ENCODE assay signal across 11 cellular contexts in genomic region chr19:46014534-46014933, GRCh38. TPM values are rescaled to one million over a fixed set of nuclear protein-coding genes. Genes with fewer than 3 reads are reported as not detected.
DNase-seq lines count a peak whose midpoint lies in the region; ATAC-seq, FAIRE-seq and TF ChIP-seq lines count a peak whose summit lies in the region.
"Had no signal": no experiment of that assay in that cellular context is flagged by ENCODE, and none has a peak within 500 bp of the region (broad histone marks: within the 10 kb centered on the region; RNA-seq: fewer than 3 reads in every experiment).

No MANE protein-coding gene starts in this region.

- H3K9me3 ChIP-seq in Caco-2 (no peaks in the 10 kb centered on the region), Panc1 (ENCODE audit: control insufficient read depth, insufficient read depth, low read depth, low read length) (no peaks in the 10 kb centered on the region), fibroblast of lung (ENCODE audit: control insufficient read depth, insufficient read depth, low read depth, low read length) (no peaks in the 10 kb centered on the region), trophoblast cell (ENCODE audit: insufficient read depth, low read depth, low read length) (peaks cover 5% of the 10 kb centered on the region)
- H3K9me3 ChIP-seq: heart left ventricle, spleen, thoracic aorta had no signal

- BruUV-seq in Caco-2 (replicated peaks; lab: Mats Ljungman, UMichigan): no TSS peak
- BruUV-seq in Panc1 (replicated peaks; lab: Mats Ljungman, UMichigan): no TSS peak

- TF ChIP-seq CTCF in Caco-2 (IDR thresholded peaks at IDR 0.05; ENCODE audit: insufficient read depth in 1 of 2, low read depth in 1 of 2, low read length in 1 of 2, severe bottlenecking in 1 of 2, unreplicated experiment in 1 of 2): no peak
- TF ChIP-seq CTCF in Panc1 (IDR thresholded peaks at IDR 0.05): no peak
- no peak for TF ChIP-seq CTCF in fibroblast of lung (conservative IDR thresholded peaks at IDR 0.05 in 1 of 2, IDR thresholded peaks at IDR 0.05 in 1 of 2; ENCODE audit: low read depth in 1 of 2, low read length in 2 of 2)
- no peak for TF ChIP-seq CTCF in D721Med (IDR thresholded peaks at IDR 0.05; ENCODE audit: insufficient read depth, missing control alignments)

- no peak overlapping the region for H2BK120ac ChIP-seq in trophoblast cell (ENCODE audit: insufficient read depth, low read length, poor library complexity)

- peak overlapping the region; percentile 86 for H3K4me3 Mint-ChIP-seq in Caco-2 (ENCODE audit: unreplicated experiment)

- no peak overlapping the region for H3K18ac ChIP-seq in trophoblast cell (ENCODE audit: low read length)

- in situ Hi-C loops in Panc1 (cut with HindIII; ENCODE audit: low pct_unique_long_range_greater_than_20kb, low sequenced_read_pairs): no loop called here

- no peaks in the 10 kb centered on the region for H3K79me1 ChIP-seq in trophoblast cell (ENCODE audit: low read length)

- H3K4me1 ChIP-seq in Caco-2 (peaks cover 20% of the 10 kb centered on the region), Panc1 (ENCODE audit: control insufficient read depth, insufficient read depth, low read length) (peaks cover 3% of the 10 kb centered on the region; the same call in 1 of the 2 replicates), fibroblast of lung (ENCODE audit: control insufficient read depth, extremely low read depth, insufficient read depth, low read length) (peaks cover 5% of the 10 kb centered on the region), trophoblast cell (ENCODE audit: control insufficient read depth in 1 of 2, insufficient read depth in 2 of 2, low read length in 2 of 2) (peaks cover 12 to 19% of the 10 kb centered on the region in 2 experiments)

- intact Hi-C loops in Caco-2 (cut with micrococcal nuclease; ENCODE audit: unreplicated experiment): loop anchor here (10.0 kb wide), 1 partner anchor 200 kb away; the partner anchor contains the start of gene RSPH6A
- intact Hi-C loops in Panc1 (cut with micrococcal nuclease; ENCODE audit: unreplicated experiment): no loop called here

- H3K27me3 ChIP-seq in Caco-2 (replicated peaks; ENCODE audit: control insufficient read depth, insufficient read depth, low read length): no peaks in the 10 kb centered on the region; the same call in 1 of the 2 replicates
- H3K27me3 ChIP-seq in Panc1 (ENCODE audit: control insufficient read depth, insufficient read depth, low read length): no peaks in the 10 kb centered on the region
- peaks cover 7% of the 10 kb centered on the region for H3K27me3 ChIP-seq in fibroblast of lung (ENCODE audit: control insufficient read depth, insufficient read depth, low read length)
- H3K27me3 ChIP-seq in trophoblast cell (ENCODE audit: insufficient read depth, low read length): peaks cover 21% of the 10 kb centered on the region

- ATAC-seq in Panc1: no peak

- H3K4ac ChIP-seq in trophoblast cell (ENCODE audit: low read depth, low read length): no peak overlapping the region

- CTCF ChIA-PET in Caco-2 (lab: Charles Lee) (interaction anchor here (0.7 to 1.4 kb wide), 5 partner anchors 14 to 198 kb away, joined by 3 to 7 read pairs (median 4); partner anchors contain the start of gene CCDC61), Panc1 (lab: Charles Lee) (interaction anchor here (0.6 kb wide), 1 partner anchor 67 kb away, joined by 6 read pairs; no protein-coding TSS in a partner anchor)

- H4K12ac ChIP-seq in trophoblast cell (ENCODE audit: low read depth, low read length): no peak overlapping the region

- peak overlapping the region; percentile 56 for H3K27ac Mint-ChIP-seq in Caco-2 (ENCODE audit: unreplicated experiment)

- peak overlapping the region; percentile 54; the same call in 1 of the 2 replicates for H3K27ac ChIP-seq in Panc1 (ENCODE audit: low read length)
- H3K27ac ChIP-seq in fibroblast of lung (ENCODE audit: insufficient read depth, low read length): no peak overlapping the region
- no peak overlapping the region for H3K27ac ChIP-seq in trophoblast cell (ENCODE audit: low read depth, low read length)
- H3K27ac ChIP-seq: heart left ventricle, thoracic aorta had no signal

- no peak overlapping the region for H4K8ac ChIP-seq in trophoblast cell (ENCODE audit: low read depth, low read length)

- peaks cover 21% of the 10 kb centered on the region for H3K4me1 Mint-ChIP-seq in Caco-2 (ENCODE audit: low read depth, unreplicated experiment)

- no peaks in the 10 kb centered on the region for H3K9me3 Mint-ChIP-seq in Caco-2 (ENCODE audit: unreplicated experiment)

- no peak overlapping the region for H3K14ac ChIP-seq in trophoblast cell (ENCODE audit: low read length)

- no peak overlapping the region for H2AK5ac ChIP-seq in trophoblast cell (ENCODE audit: low read length)

- H2AFZ ChIP-seq in fibroblast of lung (ENCODE audit: low read length) (no peak overlapping the region), trophoblast cell (ENCODE audit: insufficient read depth, low read length, poor library complexity) (no peak overlapping the region)

- no peak for FAIRE-seq in D721Med (lab: Jason Lieb, UNC)

- H3K36me3 ChIP-seq in Caco-2 (ENCODE audit: control insufficient read depth, insufficient read depth, low read length): no peaks in the 10 kb centered on the region
- H3K36me3 ChIP-seq in Panc1 (ENCODE audit: control insufficient read depth, insufficient read depth, low read length): no peaks in the 10 kb centered on the region
- H3K36me3 ChIP-seq in fibroblast of lung (ENCODE audit: control insufficient read depth, insufficient read depth, low read length): no peaks in the 10 kb centered on the region
- peaks cover 4 to 9% of the 10 kb centered on the region in 2 experiments for H3K36me3 ChIP-seq in trophoblast cell (ENCODE audit: control insufficient read depth in 1 of 2, insufficient read depth in 2 of 2, low read length in 2 of 2)
- H3K36me3 ChIP-seq: thoracic aorta had no signal

- no peaks in the 10 kb centered on the region for H4K20me1 ChIP-seq in fibroblast of lung (ENCODE audit: control insufficient read depth, extremely low read depth, insufficient read depth, low read length)

- H4K91ac ChIP-seq in trophoblast cell (ENCODE audit: low read depth, low read length): no peak overlapping the region

- DNase-seq in Caco-2 (no peak), Panc1 (ENCODE audit: low read depth, low spot score) (no peak), fibroblast of lung (ENCODE audit: low read depth in 2 of 2) (no peak), trophoblast cell (no peak), NAMALWA (ENCODE audit: low spot score) (no peak), D721Med (ENCODE audit: insufficient read length, low spot score) (no peak)
- DNase-seq in central memory CD4-positive, alpha-beta T cell: no peak
- DNase-seq: T1000 had no signal

- H2BK12ac ChIP-seq in trophoblast cell (ENCODE audit: low read length): no peak overlapping the region

- POLR2A ChIA-PET in Caco-2 (lab: Charles Lee): no interaction called here
- POLR2A ChIA-PET in Panc1 (lab: Charles Lee): interaction anchor here (0.5 kb wide), 1 partner anchor 114 kb away, joined by 10 read pairs; no protein-coding TSS in a partner anchor

- H3K4me2 ChIP-seq in fibroblast of lung (ENCODE audit: extremely low read depth, insufficient read depth, low read length): peak overlapping the region; percentile 75
- H3K4me2 ChIP-seq in trophoblast cell (ENCODE audit: low read length): peak overlapping the region; percentile 69

- H3K79me2 ChIP-seq in fibroblast of lung (ENCODE audit: control insufficient read depth, insufficient read depth, low read length) (no peaks in the 10 kb centered on the region), trophoblast cell (ENCODE audit: control insufficient read depth, insufficient read depth, low read length, poor library complexity) (peaks cover 2% of the 10 kb centered on the region)

- H3K4me3 ChIP-seq in Caco-2 (ENCODE audit: low read depth, low read length) (peak overlapping the region; percentile 57), Panc1 (ENCODE audit: low read depth in 2 of 2, low read length in 2 of 2) (peak overlapping the region; percentile 32 to 45), fibroblast of lung (replicated peaks in 1 of 4; ENCODE audit: control extremely low read depth in 1 of 4, insufficient read depth in 1 of 4, low read depth in 3 of 4, low read length in 4 of 4) (no peak overlapping the region), trophoblast cell (ENCODE audit: low read depth, low read length) (no peak overlapping the region)

- H3K9ac ChIP-seq in fibroblast of lung (ENCODE audit: insufficient read depth, low read length) (no peak overlapping the region), trophoblast cell (ENCODE audit: low read length) (no peak overlapping the region)

- no CpG with 5 or more reads among the region's 8 CpGs for WGBS in trophoblast cell (ENCODE audit: extremely low coverage, insufficient coverage, insufficient read length)

- H3K23ac ChIP-seq in trophoblast cell (ENCODE audit: low read length): no peak overlapping the region

- peaks cover 8% of the 10 kb centered on the region for H3K27me3 Mint-ChIP-seq in Caco-2 (ENCODE audit: insufficient read depth, unreplicated experiment)

- peaks cover 6% of the 10 kb centered on the region for H3K36me3 Mint-ChIP-seq in Caco-2 (ENCODE audit: insufficient read depth, unreplicated experiment)

- no peak overlapping the region for H2BK5ac ChIP-seq in trophoblast cell (ENCODE audit: low read depth, low read length, poor library complexity)

RNA-seq across cellular contexts. Expression of gene PGLYRP1, which starts 8.3 kb away (rescaled TPM):
- total RNA-seq in Caco-2 (2022) (not detected in 2 replicates), Panc1 (2021; ENCODE audit: unreplicated experiment) (not detected), fibroblast of lung (not detected in 2 replicates)
- polyA plus RNA-seq in Panc1 (2012; ENCODE audit: insufficient read length): not detected
- polyA plus RNA-seq in fibroblast of lung: not detected in 2 replicates
- not detected in 2 replicates for polyA plus RNA-seq in fibroblast of lung (2012)
- polyA minus RNA-seq in fibroblast of lung (ENCODE audit: low replicate concordance): not detected in 2 replicates
- polyA plus RNA-seq in trophoblast cell (2013): not detected in 2 replicates
- total RNA-seq: thoracic aorta had no signal

RNA-seq across cellular contexts. Expression of gene CCDC61, which starts 19.3 kb away (rescaled TPM):
- total RNA-seq in Caco-2 (2022) (17.1 and 21.1 TPM in 2 replicates), Panc1 (2021; ENCODE audit: unreplicated experiment) (17.9 TPM), fibroblast of lung (5.6 and 8.9 TPM in 2 replicates)
- 15.2 TPM for polyA plus RNA-seq in Panc1 (2012; ENCODE audit: insufficient read length)
- 4.5 and 5.0 TPM in 2 replicates for polyA plus RNA-seq in fibroblast of lung
- 7.3 and 10.1 TPM in 2 replicates for polyA plus RNA-seq in fibroblast of lung (2012)
- polyA minus RNA-seq in fibroblast of lung (ENCODE audit: low replicate concordance): 5.7 and 8.8 TPM in 2 replicates
- polyA plus RNA-seq in trophoblast cell (2013): 4.0 and 4.3 TPM in 2 replicates

RNA-seq across cellular contexts. Expression of gene IGFL4, which starts 26.3 kb away (rescaled TPM):
- total RNA-seq in Caco-2 (2022) (3.9 and 4.4 TPM in 2 replicates), Panc1 (2021; ENCODE audit: unreplicated experiment) (0.39 TPM), fibroblast of lung (not detected in 2 replicates)
- 0.31 TPM for polyA plus RNA-seq in Panc1 (2012; ENCODE audit: insufficient read length)
- polyA plus RNA-seq in fibroblast of lung: not detected in 2 replicates
- not detected in 2 replicates for polyA plus RNA-seq in fibroblast of lung (2012)
- not detected in 2 replicates for polyA minus RNA-seq in fibroblast of lung (ENCODE audit: low replicate concordance)
- polyA plus RNA-seq in trophoblast cell (2013): 0.04 and 0.10 TPM in 2 replicates
- total RNA-seq: heart left ventricle, spleen, thoracic aorta had no signal
- polyA plus RNA-seq: heart left ventricle had no signal

RNA-seq across cellular contexts. Expression of gene NOVA2, which starts 40.9 kb away (rescaled TPM):
- total RNA-seq in Caco-2 (2022) (0.05 TPM in 1 of 2 replicates, not detected in the other), Panc1 (2021; ENCODE audit: unreplicated experiment) (0.44 TPM), fibroblast of lung (not detected in 2 replicates)
- 1.1 TPM for polyA plus RNA-seq in Panc1 (2012; ENCODE audit: insufficient read length)
- 0.01 and 0.03 TPM in 2 replicates for polyA plus RNA-seq in fibroblast of lung
- 0.03 and 0.12 TPM in 2 replicates for polyA plus RNA-seq in fibroblast of lung (2012)
- polyA minus RNA-seq in fibroblast of lung (ENCODE audit: low replicate concordance): 0.04 TPM in 1 of 2 replicates, not detected in the other
- under 0.01 and 0.01 TPM in 2 replicates for polyA plus RNA-seq in trophoblast cell (2013)

Comparison
In these comparisons a context has a peak if more than half of its experiments do, and no peak if none do; other contexts are left out.
1. H3K4me3 ChIP-seq: peak in Caco-2 (single experiment) and Panc1 (2 of 2); none in fibroblast of lung (0 of 4) and trophoblast cell (single experiment).